8 cellular contexts compared by ENCODE assay signal in the genomic region with DNA sequence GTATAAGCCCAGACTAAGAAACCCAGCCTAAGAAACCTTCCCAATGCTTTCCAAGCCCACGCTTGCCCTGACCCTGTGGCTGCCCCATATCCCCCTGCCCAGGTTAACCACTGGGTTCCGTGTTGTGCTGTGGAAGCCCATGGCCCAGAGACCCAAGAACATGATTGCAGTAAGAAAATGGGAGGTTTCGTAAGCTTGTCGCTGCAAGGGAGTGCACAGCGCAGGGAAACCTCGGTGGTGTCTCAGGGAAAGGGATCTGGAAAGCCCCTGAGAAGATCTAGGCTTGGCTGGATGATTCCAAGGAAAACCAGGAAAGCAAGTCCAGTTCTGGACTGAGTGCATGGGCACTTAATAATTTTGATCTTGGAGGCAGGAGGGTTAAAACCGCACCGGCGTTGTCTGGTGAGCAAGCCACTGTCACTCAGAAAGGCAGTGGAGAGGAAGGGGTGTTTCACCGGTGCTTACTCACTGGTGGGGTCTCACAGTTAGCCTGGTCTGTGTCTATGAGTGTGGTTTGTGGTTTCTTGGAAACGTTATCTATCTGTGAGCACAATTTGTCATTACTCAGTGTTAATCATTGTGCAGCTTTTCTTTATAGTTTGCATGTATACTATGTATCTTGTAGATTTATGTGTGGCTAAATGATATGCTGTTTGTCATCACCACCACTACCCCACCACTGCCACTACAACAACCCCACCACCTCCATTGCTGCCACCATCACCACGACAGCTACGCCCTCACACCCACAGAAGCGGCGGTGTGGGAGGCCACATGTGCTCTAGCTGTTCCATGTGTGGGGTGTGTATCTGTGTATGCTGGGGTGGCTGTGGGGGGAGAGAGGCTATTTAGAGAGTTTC. TPM values are rescaled to one million over a fixed set of nuclear protein-coding genes. Genes with fewer than 3 reads are reported as not detected.
DNase-seq lines count a peak whose midpoint lies in the region; ATAC-seq and TF ChIP-seq lines count a peak whose summit lies in the region.

No MANE protein-coding gene starts in this region.

- no peak overlapping the region for H3K23ac ChIP-seq in mesendoderm (ENCODE audit: low read length)

- no peak overlapping the region for H4K8ac ChIP-seq in mesendoderm (ENCODE audit: low read depth, low read length)

- H2BK120ac ChIP-seq in mesendoderm (ENCODE audit: low read depth, low read length) = no peak overlapping the region

- peak overlapping the region; percentile 28; the same call in 1 of the 2 replicates for H3K4me2 ChIP-seq in DND-41 (ENCODE audit: insufficient read depth, low read length)
- H3K4me2 ChIP-seq in neural progenitor cell = no peak overlapping the region
- H3K4me2 ChIP-seq in mesendoderm (ENCODE audit: low read length) = no peak overlapping the region

- H2AFZ ChIP-seq in DND-41 (ENCODE audit: low read depth, low read length) (no peak overlapping the region), neural progenitor cell (replicated peaks) (no peak overlapping the region)

- H3K36me3 Mint-ChIP-seq in natural killer cell = no peaks in the 10 kb centered on the region
- H3K36me3 Mint-ChIP-seq in neural progenitor cell = no peaks in the 10 kb centered on the region

- no peaks in the 10 kb centered on the region for H3K9me3 ChIP-seq in DND-41 (ENCODE audit: insufficient read depth, low read length, severe bottlenecking)
- no peaks in the 10 kb centered on the region for H3K9me3 ChIP-seq in MG63
- no peaks in the 10 kb centered on the region for H3K9me3 ChIP-seq in neural progenitor cell (ENCODE audit: low read depth)

- H3K27ac Mint-ChIP-seq in natural killer cell (peak overlapping the region; percentile 17 to 78), neural progenitor cell (no peak overlapping the region)

- peaks cover 23% of the 10 kb centered on the region for H3F3A ChIP-seq in neural progenitor cell (ENCODE audit: low read depth)

- H4K5ac ChIP-seq in mesendoderm (ENCODE audit: low read length) = no peak overlapping the region

- intact Hi-C loops in natural killer cell (cut with micrococcal nuclease) = loop anchor here (1.0 kb wide), 1 partner anchor 231 kb away; no protein-coding TSS in a partner anchor

- H4K20me1 ChIP-seq in DND-41 (ENCODE audit: insufficient read depth, low read length) = peaks cover 6% of the 10 kb centered on the region; the same call in 1 of the 2 replicates
- H4K20me1 ChIP-seq in neural progenitor cell (ENCODE audit: low read depth) = no peaks in the 10 kb centered on the region

- ATAC-seq in DND-41 (ENCODE audit: insufficient read depth, low read depth) (peak; percentile 84), natural killer cell (peak; percentile 77 to 96 (median 83)), GM21526 (IDR thresholded peaks at IDR 0.05; ENCODE audit: low FRiP score, unreplicated experiment) (no peak)

- H3K27me3 ChIP-seq in DND-41 (ENCODE audit: insufficient read depth, low read length, poor library complexity) (no peaks in the 10 kb centered on the region), MG63 (no peaks in the 10 kb centered on the region), neural progenitor cell (no peaks in the 10 kb centered on the region), mesendoderm (ENCODE audit: insufficient read depth, low read length, poor library complexity) (no peaks in the 10 kb centered on the region)

- no peak overlapping the region for H3K4ac ChIP-seq in mesendoderm (ENCODE audit: low read depth, low read length)

- H3K79me2 ChIP-seq in DND-41 (ENCODE audit: insufficient read depth, low read length) (no peaks in the 10 kb centered on the region), neural progenitor cell (ENCODE audit: low read depth) (no peaks in the 10 kb centered on the region), mesendoderm (ENCODE audit: control insufficient read depth, insufficient read depth, low read length) (no peaks in the 10 kb centered on the region)

- no peak overlapping the region for H2AK5ac ChIP-seq in mesendoderm (ENCODE audit: low read length)

- H3K4me1 ChIP-seq in DND-41 (ENCODE audit: insufficient read depth, low read length) (peaks cover 30% of the 10 kb centered on the region), neural progenitor cell (peaks cover 42% of the 10 kb centered on the region), mesendoderm (ENCODE audit: control insufficient read depth, low read depth, low read length) (peaks cover 3% of the 10 kb centered on the region)

- TF ChIP-seq CTCF in DND-41 (IDR thresholded peaks at IDR 0.05; ENCODE audit: borderline replicate concordance, extremely low read depth, low read length, poor library complexity, severe bottlenecking) (no peak), natural killer cell (IDR thresholded peaks at IDR 0.05) (no peak), neural progenitor cell (IDR thresholded peaks at IDR 0.05) (no peak)

- H3K4me3 ChIP-seq in DND-41 (ENCODE audit: low read depth in 1 of 2, low read length in 2 of 2) (no peak overlapping the region), MG63 (no peak overlapping the region), neural progenitor cell (no peak overlapping the region), mesendoderm (ENCODE audit: low read length) (no peak overlapping the region)

- H3K27me3 Mint-ChIP-seq in natural killer cell (ENCODE audit: low read depth in 2 of 2) = peaks cover 28 to 32% of the 10 kb centered on the region in 2 donors
- peaks cover 13% of the 10 kb centered on the region for H3K27me3 Mint-ChIP-seq in neural progenitor cell (ENCODE audit: insufficient read depth, low read depth)

- H3K36me3 ChIP-seq in DND-41 (ENCODE audit: insufficient read depth, low read length) (no peaks in the 10 kb centered on the region), MG63 (no peaks in the 10 kb centered on the region), neural progenitor cell (no peaks in the 10 kb centered on the region), mesendoderm (ENCODE audit: control insufficient read depth, insufficient read depth, low read length) (no peaks in the 10 kb centered on the region)

- no peak overlapping the region for H3K18ac ChIP-seq in mesendoderm (ENCODE audit: low read length)

- no CpG with 5 or more reads among the region's 15 CpGs for WGBS in mesendoderm (ENCODE audit: extremely low coverage, insufficient coverage, low lambda C conversion rate)

- no peak overlapping the region for H2BK15ac ChIP-seq in mesendoderm (replicated peaks; ENCODE audit: low read depth)

- H3K4me1 Mint-ChIP-seq in natural killer cell (peaks cover 51 to 75% of the 10 kb centered on the region in 2 donors), neural progenitor cell (peaks cover 30% of the 10 kb centered on the region)

- H3K56ac ChIP-seq in mesendoderm (ENCODE audit: low read length) = no peak overlapping the region

- DNase-seq in DND-41 (peak; percentile 70), MG63 (peak; percentile 64), astrocyte of the hippocampus (ENCODE audit: low read depth, low spot score) (peak; percentile 82), natural killer cell (peak; percentile 67), neural progenitor cell (ENCODE audit: low spot score) (no peak), mesendoderm (no peak), superior temporal gyrus (ENCODE audit: extremely low spot score) (no peak)

- H3K79me1 ChIP-seq in mesendoderm (ENCODE audit: low read length) = no peaks in the 10 kb centered on the region

- H3K27ac ChIP-seq in DND-41 (ENCODE audit: low read length) = peak overlapping the region; percentile 53
- H3K27ac ChIP-seq in neural progenitor cell = no peak overlapping the region
- H3K27ac ChIP-seq in mesendoderm (ENCODE audit: low read depth, low read length) = no peak overlapping the region

- H3K9me3 Mint-ChIP-seq in natural killer cell (no peaks in the 10 kb centered on the region), neural progenitor cell (no peaks in the 10 kb centered on the region)

- H3K4me3 Mint-ChIP-seq in natural killer cell (peak overlapping the region; percentile 63), neural progenitor cell (no peak overlapping the region)

- H3K9ac ChIP-seq in DND-41 (ENCODE audit: low read depth, low read length) = no peak overlapping the region
- no peak overlapping the region for H3K9ac ChIP-seq in neural progenitor cell
- no peak overlapping the region for H3K9ac ChIP-seq in mesendoderm (ENCODE audit: low read length)

- H2BK5ac ChIP-seq in mesendoderm (ENCODE audit: low read length) = no peak overlapping the region

RNA-seq across cellular contexts. Expression of a gene that starts 53.3 kb away (rescaled TPM):
- total RNA-seq in MG63 (2014; rRNA removed; shearing (Covaris generic); ENCODE audit: low replicate concordance) = 4.3 and 5.7 TPM in 2 replicates
- total RNA-seq in natural killer cell = 10 to 100 TPM; 10.3 to 14.7 (median 13.7) TPM
- 1.8 and 5.3 TPM in 2 replicates for total RNA-seq in neural progenitor cell (ENCODE audit: low replicate concordance)
- polyA plus RNA-seq in mesendoderm (2013, experiment 1 of 2) = 5.4 TPM
- 5.4 TPM for polyA plus RNA-seq in mesendoderm (2013, experiment 2 of 2)

Comparison
In these comparisons a context has a peak if more than half of its experiments do, and no peak if none do; other contexts are left out.
1. DNase-seq: peak in DND-41 (single experiment), MG63 (single experiment), astrocyte of the hippocampus (single experiment) and natural killer cell (single experiment); none in neural progenitor cell (single experiment), mesendoderm (single experiment) and superior temporal gyrus (single experiment).